25 cellular contexts compared by ENCODE assay signal in the genomic region with DNA sequence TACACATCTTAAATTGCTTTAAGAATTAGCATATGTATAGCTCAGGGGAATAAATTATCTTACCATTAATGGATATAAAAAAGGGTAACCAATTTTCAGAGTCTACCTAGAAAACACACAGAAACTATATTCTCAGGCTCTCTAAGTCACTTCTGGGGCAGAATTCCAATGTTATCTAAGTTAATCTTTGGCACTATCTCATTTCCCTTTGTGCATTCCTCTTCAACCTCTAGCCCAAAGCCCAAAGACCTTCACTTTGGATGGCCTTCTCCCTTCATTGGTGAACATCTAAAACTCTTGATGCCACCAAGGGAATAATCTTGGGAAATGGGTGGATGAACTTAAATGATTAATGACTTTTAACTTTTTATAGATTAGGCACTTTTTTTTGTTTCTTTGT.
"Had no signal": no experiment of that assay in that cellular context is flagged by ENCODE, and none has a peak within 500 bp of the region (broad histone marks: within the 10 kb centered on the region; RNA-seq: fewer than 3 reads in every experiment).

No MANE protein-coding gene starts in this region.

- H3K4me3 ChIP-seq: dorsolateral prefrontal cortex, left ventricle myocardium inferior, ovary, prostate gland, thoracic aorta, vagina had no signal

- FAIRE-seq: TTC549 had no signal

- DNase-seq: activated CD4-positive, alpha-beta T cell treated with anti-CD3 and anti-CD28 coated beads for 1 hour; activated CD4-positive, alpha-beta T cell treated with anti-CD3 and anti-CD28 coated beads, Interleukin-2, amount 50 U/mL, for 1 hour; activated CD8-positive, alpha-beta T cell treated with anti-CD3 and anti-CD28 coated beads, Interleukin-2, amount 10 ng/mL, durations not matched to agents 7 days and 5 days; activated gamma-delta T cell treated with Interleukin-2 at 50 U/mL for 16 hours; activated T-cell treated with anti-CD3 and anti-CD28 coated beads, Interleukin-2, amount 50 U/mL, for 1 hour; aorta; brain microvascular endothelial cell; caudate nucleus; dorsolateral prefrontal cortex; effector memory CD8-positive, alpha-beta T cell; foreskin keratinocyte; immature natural killer cell; kidney glomerular epithelial cell; left ventricle myocardium inferior; mammary epithelial cell; ovary; stimulated activated CD4-positive, alpha-beta T cell treated with anti-CD3 and anti-CD28 coated beads, Interleukin-2, amount 100 ng/mL, for 48 hours; stimulated activated CD8-positive, alpha-beta memory T cell treated with anti-CD3 and anti-CD28 coated beads, Interleukin-4, amount 100 ng/mL, for 48 hours; stimulated activated naive B cell treated with anti-CD40 and anti-IgM and Interleukin-4, amounts not matched to agents 10 μg/mL and 1 μg/mL and 100 μg/mL, for 72 hours had no signal

- H3K9me3 ChIP-seq: left ventricle myocardium inferior, ovary, prostate gland, thoracic aorta, vagina had no signal

- H3K36me3 ChIP-seq: left ventricle myocardium inferior, ovary, prostate gland, thoracic aorta, vagina had no signal

- H3K4me1 ChIP-seq: foreskin keratinocyte, prostate gland, vagina had no signal

- H3K27ac ChIP-seq: brain microvascular endothelial cell, epithelial cell of prostate, foreskin keratinocyte, left ventricle myocardium inferior, ovary, prostate gland, vagina had no signal

- H3K27me3 ChIP-seq: brain microvascular endothelial cell, dorsolateral prefrontal cortex, foreskin keratinocyte, ovary, vagina had no signal

- ATAC-seq: activated CD8-positive, alpha-beta T cell treated with anti-CD3 and anti-CD28 coated beads, Interleukin-2, amount 10 ng/mL, durations not matched to agents 7 days and 5 days; effector memory CD8-positive, alpha-beta T cell; foreskin keratinocyte; natural killer cell treated with Interleukin-12 subunit alpha and Interleukin-12 subunit beta and Interleukin-15 and Interleukin-18, amount 100 ng/mL, for 72 hours; stimulated activated naive B cell treated with anti-CD40 and anti-IgM and Interleukin-4, amounts not matched to agents 10 μg/mL and 1 μg/mL and 100 μg/mL, for 72 hours had no signal
